Comparison of ENCODE assay signal across 17 cellular contexts in the genomic region with DNA sequence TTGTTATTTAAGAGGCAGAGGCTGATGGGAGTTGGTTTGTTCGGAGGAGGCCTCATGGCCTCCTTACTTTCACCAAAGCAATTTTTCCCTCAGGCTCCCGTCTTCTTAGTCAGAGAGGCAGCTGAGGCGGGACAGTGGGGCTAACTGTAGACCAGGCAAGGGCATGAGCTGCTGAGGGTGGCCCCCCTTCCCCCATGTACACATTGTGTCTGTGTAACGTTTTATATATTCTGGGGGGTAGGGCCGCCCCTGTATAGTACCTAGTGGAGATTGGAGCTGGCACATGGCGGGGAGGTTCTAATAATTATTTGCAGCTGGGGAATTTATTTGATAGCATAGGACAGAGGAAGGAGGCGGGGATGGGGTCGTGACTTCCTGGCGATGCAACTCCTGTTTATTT. TPM values are rescaled to one million over a fixed set of nuclear protein-coding genes. Genes with fewer than 3 reads are reported as not detected.
DNase-seq lines count a peak whose midpoint lies in the region; ATAC-seq, FAIRE-seq and TF ChIP-seq lines count a peak whose summit lies in the region.
"Had no signal": no experiment of that assay in that cellular context is flagged by ENCODE, and none has a peak within 500 bp of the region (broad histone marks: within the 10 kb centered on the region; RNA-seq: fewer than 3 reads in every experiment).

No MANE protein-coding gene starts in this region.

- no peaks in the 10 kb centered on the region for H4K20me1 ChIP-seq in HepG2 (ENCODE audit: insufficient read depth, low read length)

- in situ Hi-C loops in HepG2 (cut with HindIII; ENCODE audit: extremely low pct_ligation_motif_present, low pct_unique_long_range_greater_than_20kb): loop anchor here (10.0 kb wide), 1 partner anchor 304 kb away; no protein-coding TSS in a partner anchor
- in situ Hi-C loops in transverse colon (cut with MboI; ENCODE audit: low pct_ligation_motif_present in 1 of 4, low pct_unique_long_range_greater_than_20kb in 1 of 4, low sequenced_read_pairs in 3 of 4): loop anchor here in 2 of 4 donors (25.0 kb wide), 2 partner anchors 312 to 587 kb away; partner anchors contain the start of gene FES (in 1 of the 2)

- TF ChIP-seq RAD21 in HepG2 (CRISPR knock-in tag; IDR thresholded peaks at IDR 0.05): no peak

- no peak overlapping the region for H3K4me3 Mint-ChIP-seq in T-helper 17 cell
- no peak overlapping the region for H3K4me3 Mint-ChIP-seq in mesothelial cell of epicardium
- no peak overlapping the region for H3K4me3 Mint-ChIP-seq in naive thymus-derived CD8-positive, alpha-beta T cell

- peaks cover 4% of the 10 kb centered on the region for H3K9me3 Mint-ChIP-seq in mesothelial cell of epicardium
- H3K9me3 Mint-ChIP-seq in naive thymus-derived CD8-positive, alpha-beta T cell: no peaks in the 10 kb centered on the region
- H3K9me3 Mint-ChIP-seq: CD4-positive, CD25-positive, alpha-beta regulatory T cell had no signal

- H3K4me1 ChIP-seq in HepG2 (ENCODE audit: insufficient read depth, low read length) (peaks cover 20% of the 10 kb centered on the region), right lobe of liver (no peaks in the 10 kb centered on the region), transverse colon (peaks cover 0 to 3% (median 0%) of the 10 kb centered on the region in 4 donors)
- H3K4me1 ChIP-seq: SJCRH30 had no signal

- peaks cover 6% of the 10 kb centered on the region for H3K4me1 Mint-ChIP-seq in T-helper 17 cell
- peaks cover 2% of the 10 kb centered on the region for H3K4me1 Mint-ChIP-seq in mesothelial cell of epicardium
- peaks cover 3 to 8% (median 4%) of the 10 kb centered on the region in 4 donors for H3K4me1 Mint-ChIP-seq in naive thymus-derived CD8-positive, alpha-beta T cell

- H3K4me2 ChIP-seq in HepG2 (ENCODE audit: low read depth, low read length): no peak overlapping the region

- TF ChIP-seq POLR2A in HepG2 (IDR thresholded peaks at IDR 0.05; ENCODE audit: insufficient read depth in 1 of 2, low read depth in 2 of 2, low read length in 2 of 2): no peak
- TF ChIP-seq POLR2A in right lobe of liver (IDR thresholded peaks at IDR 0.05): no peak
- TF ChIP-seq POLR2A in transverse colon (IDR thresholded peaks at IDR 0.05): no peak

- H3K9me3 ChIP-seq in HepG2 (ENCODE audit: low read length) (no peaks in the 10 kb centered on the region), right lobe of liver (no peaks in the 10 kb centered on the region), T-helper 17 cell (ENCODE audit: control insufficient read depth, low read length, poor library complexity, severe bottlenecking) (no peaks in the 10 kb centered on the region), transverse colon (no peaks in the 10 kb centered on the region)
- H3K9me3 ChIP-seq: MG63, Peyer's patch, SJCRH30 had no signal

- H3K4me3 ChIP-seq in HepG2 (replicated peaks in 1 of 3; ENCODE audit: insufficient read depth in 1 of 3, low read depth in 2 of 3, low read length in 3 of 3) (no peak overlapping the region), right lobe of liver (no peak overlapping the region), transverse colon (no peak overlapping the region), H7 (ENCODE audit: insufficient read depth, low read depth, low read length) (no peak overlapping the region)
- H3K4me3 ChIP-seq: MG63, Peyer's patch had no signal

- BruUV-seq in HepG2 (replicated peaks; lab: Mats Ljungman, UMichigan): no TSS peak

- H3K36me3 ChIP-seq in HepG2 (replicated peaks in 1 of 2; ENCODE audit: control insufficient read depth in 1 of 2, insufficient read depth in 2 of 2, low read length in 2 of 2): no peaks in the 10 kb centered on the region
- no peaks in the 10 kb centered on the region for H3K36me3 ChIP-seq in right lobe of liver
- no peaks in the 10 kb centered on the region for H3K36me3 ChIP-seq in transverse colon
- H3K36me3 ChIP-seq in H7 (replicated peaks; ENCODE audit: control insufficient read depth, insufficient read depth, low read length): no peaks in the 10 kb centered on the region
- H3K36me3 ChIP-seq: MG63, Peyer's patch, SJCRH30 had no signal

- WGBS in HepG2 (ENCODE audit: low lambda C conversion rate): 87% methylated on average over 9 of the region's 9 CpGs
- 68% methylated on average over 9 of the region's 9 CpGs for WGBS in right lobe of liver (ENCODE audit: insufficient coverage, low coverage, low lambda C conversion rate, missing lambda C conversion rate)
- WGBS in transverse colon (ENCODE audit: low coverage in 1 of 2), 2 donors: 85 to 91% methylated on average over 7 to 9 of the region's 9 CpGs

- CTCF ChIA-PET in HepG2 (lab: Yijun Ruan, JAX; ENCODE audit: low intra/inter-chr PET ratio, low total read pairs): no interaction called here

- H3K79me2 ChIP-seq in HepG2 (ENCODE audit: insufficient read depth, low read length): no peaks in the 10 kb centered on the region

- intact Hi-C loops in HepG2 (cut with micrococcal nuclease; ENCODE audit: unreplicated experiment) (no loop called here), right lobe of liver (cut with DNase I) (no loop called here), transverse colon (cut with DNase I; ENCODE audit: low total_unique reads) (no loop called here)

- POLR2A ChIA-PET in HepG2 (lab: Yijun Ruan, JAX): interaction anchor here (1.2 kb wide), 1 partner anchor 35 kb away, joined by 3 read pairs; the partner anchor contains the start of gene NGRN
- POLR2A ChIA-PET in naive thymus-derived CD8-positive, alpha-beta T cell (lab: Charles Lee): no interaction called here

- no peaks in the 10 kb centered on the region for H3K27me3 Mint-ChIP-seq in T-helper 17 cell
- no peaks in the 10 kb centered on the region for H3K27me3 Mint-ChIP-seq in mesothelial cell of epicardium (ENCODE audit: low read depth)
- H3K27me3 Mint-ChIP-seq in naive thymus-derived CD8-positive, alpha-beta T cell: no peaks in the 10 kb centered on the region

- ATAC-seq in HepG2 (peak; percentile 19; the same call in 2 of the 3 replicates), right lobe of liver (no peak), T-helper 17 cell (no peak)
- no peak for ATAC-seq in naive thymus-derived CD8-positive, alpha-beta T cell

- no peak for FAIRE-seq in HepG2 (lab: Jason Lieb, UNC)
- FAIRE-seq: A204.1 had no signal

- H3K27me3 ChIP-seq in HepG2 (ENCODE audit: control insufficient read depth in 1 of 2, insufficient read depth in 2 of 2, low read length in 2 of 2): no peaks in the 10 kb centered on the region
- no peaks in the 10 kb centered on the region for H3K27me3 ChIP-seq in right lobe of liver
- H3K27me3 ChIP-seq in transverse colon: no peaks in the 10 kb centered on the region
- no peaks in the 10 kb centered on the region for H3K27me3 ChIP-seq in H7 (ENCODE audit: control insufficient read depth, insufficient read depth, low read length)
- H3K27me3 ChIP-seq: MG63, Peyer's patch, SJCRH30 had no signal

- H2AFZ ChIP-seq in HepG2 (ENCODE audit: low read length): no peak overlapping the region

- no peak overlapping the region for H3K27ac ChIP-seq in HepG2 (ENCODE audit: extremely low read length, insufficient read depth, low read length)
- H3K27ac ChIP-seq in right lobe of liver: no peak overlapping the region
- no peak overlapping the region for H3K27ac ChIP-seq in transverse colon
- H3K27ac ChIP-seq: HL-60, Peyer's patch, SJCRH30 had no signal

- TF ChIP-seq EP300 in HepG2 (IDR thresholded peaks at IDR 0.05; ENCODE audit: low read depth in 2 of 2, low read length in 2 of 2) (no peak), HepG2 (CRISPR knock-in tag; IDR thresholded peaks at IDR 0.05; ENCODE audit: borderline replicate concordance) (no peak), transverse colon (IDR thresholded peaks at IDR 0.05; ENCODE audit: low read depth) (no peak)

- H3K36me3 Mint-ChIP-seq in T-helper 17 cell (ENCODE audit: low read depth): no peaks in the 10 kb centered on the region
- no peaks in the 10 kb centered on the region for H3K36me3 Mint-ChIP-seq in mesothelial cell of epicardium
- H3K36me3 Mint-ChIP-seq in naive thymus-derived CD8-positive, alpha-beta T cell: no peaks in the 10 kb centered on the region
- H3K36me3 Mint-ChIP-seq: CD4-positive, CD25-positive, alpha-beta regulatory T cell had no signal

- DNase-seq in HepG2 (ENCODE audit: low spot score) (no peak), right lobe of liver (no peak), T-helper 17 cell (no peak), mesothelial cell of epicardium (ENCODE audit: low spot score in 2 of 2, unreplicated experiment in 2 of 2) (no peak), transverse colon (no peak), H7 (no peak), inferior parietal cortex (ENCODE audit: extremely low spot score) (no peak)
- no peak for DNase-seq in naive thymus-derived CD8-positive, alpha-beta T cell
- DNase-seq: NCI-H1105 treated with DMSO at 0.1 percent for 48 hours, NCI-H187 treated with DMSO at 0.1 percent for 48 hours had no signal

- H3K9ac ChIP-seq in HepG2 (ENCODE audit: insufficient read depth, low read depth, low read length): no peak overlapping the region

- TF ChIP-seq CTCF in HepG2 (CRISPR knock-in tag; IDR thresholded peaks at IDR 0.05) (no peak), right lobe of liver (IDR thresholded peaks at IDR 0.05) (no peak), mesothelial cell of epicardium (IDR thresholded peaks at IDR 0.05; ENCODE audit: unreplicated experiment) (no peak), transverse colon (IDR thresholded peaks at IDR 0.05) (no peak)

- H3K27ac Mint-ChIP-seq in T-helper 17 cell: peak overlapping the region; percentile 45
- H3K27ac Mint-ChIP-seq in mesothelial cell of epicardium: peak overlapping the region; percentile 39
- peak overlapping the region in 2 of 10 donors; percentile 22 to 53 for H3K27ac Mint-ChIP-seq in naive thymus-derived CD8-positive, alpha-beta T cell

RNA-seq across cellular contexts. Expression of gene NGRN, which starts 35.1 kb away (rescaled TPM):
- total RNA-seq in HepG2 (2016; rRNA removed; fragmentation: Illumina TruSeq; extraction: Trizol) (63.7 and 77.7 TPM in 2 replicates), right lobe of liver (10 to 100 TPM; 24.0 to 29.5 (median 26.4) TPM), T-helper 17 cell (10 to 100 TPM; 48.0 to 51.0 TPM), mesothelial cell of epicardium (91.9 to 93.4 TPM (median 92.8 TPM) in 3 replicates), transverse colon (10 to 100 TPM; 27.7 to 58.3 (median 44.5) TPM)
- total RNA-seq in HepG2 (2016; cell fraction: cytosol; rRNA removed; fragmentation: Illumina TruSeq; extraction: Trizol; ENCODE audit: low read depth): 11.5 and 13.8 TPM in 2 replicates
- 60.1 and 83.0 TPM in 2 replicates for total RNA-seq in HepG2 (2016; cell fraction: insoluble cytoplasmic fraction; rRNA removed; fragmentation: Illumina TruSeq; extraction: Trizol)
- total RNA-seq in HepG2 (2016; cell fraction: membrane; rRNA removed; fragmentation: Illumina TruSeq; extraction: Trizol): 39.4 and 40.9 TPM in 2 replicates
- total RNA-seq in HepG2 (2016; cell fraction: nucleus; rRNA removed; fragmentation: Illumina TruSeq; extraction: Trizol): 26.7 and 28.3 TPM in 2 replicates
- 39.8 and 44.2 TPM in 2 replicates for polyA plus RNA-seq in HepG2 (2011; rRNA removed)
- 31.8 and 47.0 TPM in 2 replicates for polyA plus RNA-seq in HepG2 (2011; cell fraction: cytosol; rRNA removed)
- polyA plus RNA-seq in HepG2 (2011; cell fraction: nucleus; rRNA removed): 12.2 and 16.6 TPM in 2 replicates
- 42.4 and 48.2 TPM in 2 replicates for polyA plus RNA-seq in HepG2 (2012)
- 13.2 and 14.3 TPM in 2 replicates for polyA plus RNA-seq in HepG2 (2016; cell fraction: cytosol; fragmentation: Illumina TruSeq; extraction: Trizol; ENCODE audit: low read depth)
- polyA plus RNA-seq in HepG2 (2016; cell fraction: insoluble cytoplasmic fraction; fragmentation: Illumina TruSeq; extraction: Trizol; ENCODE audit: low read depth): 79.7 and 93.5 TPM in 2 replicates
- polyA plus RNA-seq in HepG2 (2016; cell fraction: membrane; fragmentation: Illumina TruSeq; extraction: Trizol; ENCODE audit: low read depth): 29.5 and 31.6 TPM in 2 replicates
- polyA plus RNA-seq in HepG2 (2016; cell fraction: nucleus; fragmentation: Illumina TruSeq; extraction: Trizol; ENCODE audit: insufficient read depth, low read depth): 39.0 and 42.2 TPM in 2 replicates
- polyA minus RNA-seq in HepG2 (2011; rRNA and poly(A)+ RNA removed; ENCODE audit: low replicate concordance): 32.4 and 58.8 TPM in 2 replicates
- 15.7 and 19.1 TPM in 2 replicates for polyA minus RNA-seq in HepG2 (2011; cell fraction: cytosol; rRNA and poly(A)+ RNA removed)
- 11.7 and 13.3 TPM in 2 replicates for polyA minus RNA-seq in HepG2 (2011; cell fraction: nucleus; rRNA and poly(A)+ RNA removed)
- 66.6 and 72.9 TPM in 2 replicates for total RNA-seq in H7 (2014; rRNA removed; shearing (Covaris generic))
- total RNA-seq in naive thymus-derived CD8-positive, alpha-beta T cell: 10 to 100 TPM; 47.7 to 53.3 TPM
- 10 to 100 TPM; 25.9 to 42.9 (median 26.5) TPM for polyA plus RNA-seq in naive thymus-derived CD8-positive, alpha-beta T cell

RNA-seq across cellular contexts. Expression of gene TTLL13, which starts 51.2 kb away (rescaled TPM):
- total RNA-seq in HepG2 (2016; rRNA removed; fragmentation: Illumina TruSeq; extraction: Trizol) (0.29 TPM in 1 of 2 replicates, not detected in the other), right lobe of liver (under 1 TPM in 2 of 6 experiments, not detected in 4; 0.13 to 0.46 TPM), T-helper 17 cell (under 1 TPM in 1 of 2 donors, not detected in 1; 0.29 TPM), mesothelial cell of epicardium (0.33 to 0.77 TPM (median 0.47 TPM) in 3 replicates), transverse colon (under 1 TPM in 1 of 4 donors, not detected in 3; 0.27 TPM)
- total RNA-seq in HepG2 (2016; cell fraction: cytosol; rRNA removed; fragmentation: Illumina TruSeq; extraction: Trizol; ENCODE audit: low read depth): 0.09 TPM in 1 of 2 replicates, not detected in the other
- 0.11 TPM in 1 of 2 replicates, not detected in the other for total RNA-seq in HepG2 (2016; cell fraction: insoluble cytoplasmic fraction; rRNA removed; fragmentation: Illumina TruSeq; extraction: Trizol)
- 0.21 TPM in 1 of 2 replicates, not detected in the other for total RNA-seq in HepG2 (2016; cell fraction: membrane; rRNA removed; fragmentation: Illumina TruSeq; extraction: Trizol)
- 0.25 TPM in 1 of 2 replicates, not detected in the other for total RNA-seq in HepG2 (2016; cell fraction: nucleus; rRNA removed; fragmentation: Illumina TruSeq; extraction: Trizol)
- 0.07 and 0.08 TPM in 2 replicates for polyA plus RNA-seq in HepG2 (2011; rRNA removed)
- polyA plus RNA-seq in HepG2 (2011; cell fraction: cytosol; rRNA removed): 0.04 and 0.14 TPM in 2 replicates
- polyA plus RNA-seq in HepG2 (2011; cell fraction: nucleus; rRNA removed): 0.21 and 0.51 TPM in 2 replicates
- not detected in 2 replicates for polyA plus RNA-seq in HepG2 (2012)
- polyA plus RNA-seq in HepG2 (2016; cell fraction: cytosol; fragmentation: Illumina TruSeq; extraction: Trizol; ENCODE audit: low read depth): not detected in 2 replicates
- not detected in 2 replicates for polyA plus RNA-seq in HepG2 (2016; cell fraction: insoluble cytoplasmic fraction; fragmentation: Illumina TruSeq; extraction: Trizol; ENCODE audit: low read depth)
- polyA plus RNA-seq in HepG2 (2016; cell fraction: membrane; fragmentation: Illumina TruSeq; extraction: Trizol; ENCODE audit: low read depth): 0.09 TPM in 1 of 2 replicates, not detected in the other
- 0.28 TPM in 1 of 2 replicates, not detected in the other for polyA plus RNA-seq in HepG2 (2016; cell fraction: nucleus; fragmentation: Illumina TruSeq; extraction: Trizol; ENCODE audit: insufficient read depth, low read depth)
- not detected in 2 replicates for polyA minus RNA-seq in HepG2 (2011; rRNA and poly(A)+ RNA removed; ENCODE audit: low replicate concordance)
- polyA minus RNA-seq in HepG2 (2011; cell fraction: cytosol; rRNA and poly(A)+ RNA removed): not detected in 2 replicates
- 0.26 TPM in 1 of 2 replicates, not detected in the other for polyA minus RNA-seq in HepG2 (2011; cell fraction: nucleus; rRNA and poly(A)+ RNA removed)
- 0.07 and 0.14 TPM in 2 replicates for total RNA-seq in H7 (2014; rRNA removed; shearing (Covaris generic))
- total RNA-seq in naive thymus-derived CD8-positive, alpha-beta T cell: 1 to 10 TPM in 1 of 2 experiments, under 1 TPM in 1; 0.71 to 1.0 TPM
- not detected for polyA plus RNA-seq in naive thymus-derived CD8-positive, alpha-beta T cell
- total RNA-seq: G401, Peyer's patch, SJCRH30 had no signal

RNA-seq across cellular contexts. Expression of gene ZNF774, which starts 51.5 kb away (rescaled TPM):
- 0.98 and 1.4 TPM in 2 replicates for total RNA-seq in HepG2 (2016; rRNA removed; fragmentation: Illumina TruSeq; extraction: Trizol)
- total RNA-seq in HepG2 (2016; cell fraction: cytosol; rRNA removed; fragmentation: Illumina TruSeq; extraction: Trizol; ENCODE audit: low read depth): 0.09 and 1.2 TPM in 2 replicates
- total RNA-seq in HepG2 (2016; cell fraction: insoluble cytoplasmic fraction; rRNA removed; fragmentation: Illumina TruSeq; extraction: Trizol): 0.89 and 1.7 TPM in 2 replicates
- total RNA-seq in HepG2 (2016; cell fraction: membrane; rRNA removed; fragmentation: Illumina TruSeq; extraction: Trizol): 0.69 and 1.3 TPM in 2 replicates
- total RNA-seq in HepG2 (2016; cell fraction: nucleus; rRNA removed; fragmentation: Illumina TruSeq; extraction: Trizol): 0.78 and 1.6 TPM in 2 replicates
- polyA plus RNA-seq in HepG2 (2011; rRNA removed): 0.59 and 0.61 TPM in 2 replicates
- polyA plus RNA-seq in HepG2 (2011; cell fraction: cytosol; rRNA removed): 0.31 and 0.60 TPM in 2 replicates
- 0.40 and 0.78 TPM in 2 replicates for polyA plus RNA-seq in HepG2 (2011; cell fraction: nucleus; rRNA removed)
- polyA plus RNA-seq in HepG2 (2012): 0.52 and 0.92 TPM in 2 replicates
- polyA plus RNA-seq in HepG2 (2016; cell fraction: cytosol; fragmentation: Illumina TruSeq; extraction: Trizol; ENCODE audit: low read depth): 1.0 and 1.1 TPM in 2 replicates
- 0.79 and 1.3 TPM in 2 replicates for polyA plus RNA-seq in HepG2 (2016; cell fraction: insoluble cytoplasmic fraction; fragmentation: Illumina TruSeq; extraction: Trizol; ENCODE audit: low read depth)
- polyA plus RNA-seq in HepG2 (2016; cell fraction: membrane; fragmentation: Illumina TruSeq; extraction: Trizol; ENCODE audit: low read depth): 0.52 and 0.56 TPM in 2 replicates
- polyA plus RNA-seq in HepG2 (2016; cell fraction: nucleus; fragmentation: Illumina TruSeq; extraction: Trizol; ENCODE audit: insufficient read depth, low read depth): 1.7 and 3.0 TPM in 2 replicates
- 0.54 and 2.1 TPM in 2 replicates for polyA minus RNA-seq in HepG2 (2011; rRNA and poly(A)+ RNA removed; ENCODE audit: low replicate concordance)
- 0.18 and 0.59 TPM in 2 replicates for polyA minus RNA-seq in HepG2 (2011; cell fraction: cytosol; rRNA and poly(A)+ RNA removed)
- polyA minus RNA-seq in HepG2 (2011; cell fraction: nucleus; rRNA and poly(A)+ RNA removed): 1.9 and 5.0 TPM in 2 replicates
- total RNA-seq in right lobe of liver: 1 to 10 TPM; 1.2 to 2.5 (median 1.7) TPM
- total RNA-seq in T-helper 17 cell: under 1 TPM in 1 of 2 donors, not detected in 1; 0.15 TPM
- total RNA-seq in mesothelial cell of epicardium: 7.4 to 10.0 TPM (median 8.0 TPM) in 3 replicates
- total RNA-seq in transverse colon: 10 to 100 TPM in 2 of 4 donors, 1 to 10 TPM in 1, under 1 TPM in 1; 0.75 to 22.5 (median 10.2) TPM
- 0.55 and 0.73 TPM in 2 replicates for total RNA-seq in H7 (2014; rRNA removed; shearing (Covaris generic))
- total RNA-seq in naive thymus-derived CD8-positive, alpha-beta T cell: 1 to 10 TPM in 1 of 2 experiments, under 1 TPM in 1; 0.42 to 1.5 TPM
- under 1 TPM in 2 of 3 donors, not detected in 1; 0.13 to 0.89 TPM for polyA plus RNA-seq in naive thymus-derived CD8-positive, alpha-beta T cell
- total RNA-seq: CD4-positive, CD25-positive, alpha-beta regulatory T cell had no signal
- polyA plus RNA-seq: CD4-positive, CD25-positive, alpha-beta regulatory T cell had no signal
